ENCODE assay signal across 10 cellular contexts in genomic region chr10:649798-650690, GRCh38. TPM values are rescaled to one million over a fixed set of nuclear protein-coding genes. Genes with fewer than 3 reads are reported as not detected.
DNase-seq lines count a peak whose midpoint lies in the region; ATAC-seq and TF ChIP-seq lines count a peak whose summit lies in the region.
"Had no signal": no experiment of that assay in that cellular context is flagged by ENCODE, and none has a peak within 500 bp of the region (broad histone marks: within the 10 kb centered on the region; RNA-seq: fewer than 3 reads in every experiment).

No MANE protein-coding gene starts in this region.

- peaks cover 4% of the 10 kb centered on the region for H3K9me3 Mint-ChIP-seq in osteocyte (ENCODE audit: unreplicated experiment)
- H3K9me3 Mint-ChIP-seq: activated T-helper 2 cell treated with anti-CD3 and anti-CD28 coated beads, Interferon-gamma antibody, Interleukin-2, Interleukin-4, amounts not matched to agents 10 μg/mL and 5 μg/mL and 100 μg/mL, durations not matched to agents 14 hours and 24 hours and 36 hours had no signal

- TF ChIP-seq CTCF in esophagus squamous epithelium (IDR thresholded peaks at IDR 0.05) (no peak), osteocyte (IDR thresholded peaks at IDR 0.05) (no peak)

- H3K4me1 ChIP-seq in esophagus squamous epithelium, result peaks cover 4 to 32% (median 5%) of the 10 kb centered on the region in 3 donors

- peak overlapping the region in 3 of 4 donors; percentile 28 to 57 (median 29) for H3K4me3 ChIP-seq in esophagus squamous epithelium

- H3K36me3 ChIP-seq in esophagus squamous epithelium, result no peaks in the 10 kb centered on the region

- intact Hi-C loops in esophagus squamous epithelium (cut with DNase I), result no loop called here

- peak overlapping the region; percentile 23 for H3K27ac Mint-ChIP-seq in osteocyte (ENCODE audit: unreplicated experiment)
- H3K27ac Mint-ChIP-seq: activated T-helper 2 cell treated with anti-CD3 and anti-CD28 coated beads, Interferon-gamma antibody, Interleukin-2, Interleukin-4, amounts not matched to agents 10 μg/mL and 5 μg/mL and 100 μg/mL, durations not matched to agents 14 hours and 24 hours and 36 hours had no signal

- WGBS in esophagus squamous epithelium, 2 donors, result 68 to 75% methylated on average over 17 to 18 of the region's 33 CpGs

- peaks cover 0 to 3% (median 0%) of the 10 kb centered on the region in 3 donors for H3K9me3 ChIP-seq in esophagus squamous epithelium

- DNase-seq in COLO668 (lab: John Stamatoyannopoulos, UW; ENCODE audit: unreplicated experiment), result peak; percentile 84
- DNase-seq in NCI-H510A treated with DMSO at 0.1 percent for 48 hours (lab: John Stamatoyannopoulos, UW), result peak; percentile 85
- no peak for DNase-seq in esophagus squamous epithelium (lab: John Stamatoyannopoulos, UW)
- no peak for DNase-seq in osteocyte (ENCODE audit: extremely low spot score, unreplicated experiment)
- DNase-seq in OCI-M2 (lab: John Stamatoyannopoulos, UW; ENCODE audit: unreplicated experiment), result no peak
- no peak for DNase-seq in stimulated activated CD4-positive, alpha-beta T cell treated with anti-CD3 and anti-CD28 coated beads, Interleukin-2, amount 100 ng/mL, for 48 hours
- DNase-seq: stimulated activated naive CD4-positive, alpha-beta T cell had no signal

- peaks cover 2% of the 10 kb centered on the region for H3K36me3 Mint-ChIP-seq in osteocyte (ENCODE audit: unreplicated experiment)

- peaks cover 26% of the 10 kb centered on the region for H3K4me1 Mint-ChIP-seq in osteocyte (ENCODE audit: unreplicated experiment)

- no peaks in the 10 kb centered on the region for H3K27me3 ChIP-seq in esophagus squamous epithelium

- ATAC-seq in HG03565 (IDR thresholded peaks at IDR 0.05; ENCODE audit: unreplicated experiment) (no peak), GM19035 (IDR thresholded peaks at IDR 0.05; ENCODE audit: unreplicated experiment) (no peak)

- no peak for TF ChIP-seq POLR2A in esophagus squamous epithelium (IDR thresholded peaks at IDR 0.05)

- no peak overlapping the region for H3K4me3 Mint-ChIP-seq in osteocyte (ENCODE audit: unreplicated experiment)

- no peaks in the 10 kb centered on the region for H3K27me3 Mint-ChIP-seq in osteocyte (ENCODE audit: unreplicated experiment)

- peak overlapping the region; percentile 51 to 86 (median 82) for H3K27ac ChIP-seq in esophagus squamous epithelium

RNA-seq across cellular contexts. Expression of gene DIP2C, which starts 39.4 kb away (rescaled TPM):
- total RNA-seq in esophagus squamous epithelium, result 10 to 100 TPM in 1 of 4 donors, 1 to 10 TPM in 3; 2.4 to 14.9 (median 6.1) TPM
- 36.8 and 36.9 TPM in 2 replicates for total RNA-seq in osteocyte

Comparison
In these comparisons a context has a peak if more than half of its experiments do, and no peak if none do; other contexts are left out.
1. DNase-seq: peak in COLO668 (single experiment) and NCI-H510A treated with DMSO at 0.1 percent for 48 hours (single experiment); none in esophagus squamous epithelium (single experiment), osteocyte (single experiment), OCI-M2 (single experiment) and stimulated activated CD4-positive, alpha-beta T cell treated with anti-CD3 and anti-CD28 coated beads, Interleukin-2, amount 100 ng/mL, for 48 hours (0 of 2).